In the genomic region with DNA sequence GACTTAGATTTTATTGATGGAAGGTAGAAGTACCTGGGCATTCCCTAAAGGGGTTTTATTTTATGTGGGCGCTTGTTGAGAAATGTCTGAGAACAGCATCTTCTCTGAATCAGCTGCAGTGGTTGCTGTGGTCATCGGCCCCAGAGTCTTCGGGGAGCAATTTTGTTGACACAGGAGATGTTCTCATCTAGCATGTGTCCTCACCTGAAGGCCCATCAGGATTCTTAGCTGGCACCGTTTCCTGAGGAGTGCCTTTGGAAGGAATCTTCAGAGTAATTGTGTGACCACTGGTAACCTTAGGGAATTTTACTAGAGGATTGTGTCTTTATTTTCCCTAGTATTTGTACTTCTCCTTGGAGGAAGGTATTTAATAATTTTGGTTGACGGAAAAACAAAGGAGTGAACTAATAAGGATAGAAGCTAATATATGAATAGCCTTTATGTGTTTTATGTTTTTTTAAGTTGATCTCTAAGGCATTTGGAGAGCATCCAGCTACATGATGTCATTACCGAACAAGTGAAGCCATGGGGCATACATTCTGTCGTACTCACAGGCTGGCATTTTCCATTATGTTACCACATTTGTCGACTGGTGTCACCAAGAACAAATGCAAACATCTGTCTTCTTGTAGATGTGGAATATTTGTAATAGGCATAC, we compare ENCODE assay signal across 1 cellular context.
TF ChIP-seq lines count a peak whose summit lies in the region.

No MANE protein-coding gene starts in this region.

TF ChIP-seq in SK-N-SH, 30 proteins besides CTCF, POLR2A, EP300 and RAD21 (continued from another document):
- TF ChIP-seq, protein P1, sequence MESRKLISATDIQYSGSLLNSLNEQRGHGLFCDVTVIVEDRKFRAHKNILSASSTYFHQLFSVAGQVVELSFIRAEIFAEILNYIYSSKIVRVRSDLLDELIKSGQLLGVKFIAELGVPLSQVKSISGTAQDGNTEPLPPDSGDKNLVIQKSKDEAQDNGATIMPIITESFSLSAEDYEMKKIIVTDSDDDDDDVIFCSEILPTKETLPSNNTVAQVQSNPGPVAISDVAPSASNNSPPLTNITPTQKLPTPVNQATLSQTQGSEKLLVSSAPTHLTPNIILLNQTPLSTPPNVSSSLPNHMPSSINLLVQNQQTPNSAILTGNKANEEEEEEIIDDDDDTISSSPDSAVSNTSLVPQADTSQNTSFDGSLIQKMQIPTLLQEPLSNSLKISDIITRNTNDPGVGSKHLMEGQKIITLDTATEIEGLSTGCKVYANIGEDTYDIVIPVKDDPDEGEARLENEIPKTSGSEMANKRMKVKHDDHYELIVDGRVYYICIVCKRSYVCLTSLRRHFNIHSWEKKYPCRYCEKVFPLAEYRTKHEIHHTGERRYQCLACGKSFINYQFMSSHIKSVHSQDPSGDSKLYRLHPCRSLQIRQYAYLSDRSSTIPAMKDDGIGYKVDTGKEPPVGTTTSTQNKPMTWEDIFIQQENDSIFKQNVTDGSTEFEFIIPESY (IDR thresholded peaks at IDR 0.05; ENCODE audit: borderline replicate concordance, low read depth), result no peak
- TF ChIP-seq ELF1 (IDR thresholded peaks at IDR 0.05) (no peak), RXRA (IDR thresholded peaks at IDR 0.05; ENCODE audit: borderline replicate concordance, low read depth) (no peak)
